8 cellular contexts compared by ENCODE assay signal in genomic region chr2:23312996-23313606, GRCh38.
DNase-seq lines count a peak whose midpoint lies in the region; ATAC-seq and TF ChIP-seq lines count a peak whose summit lies in the region.

No MANE protein-coding gene starts in this region.

- H3K4me3 Mint-ChIP-seq in type B pancreatic cell: no peak overlapping the region

- no peak overlapping the region for H3K4me2 ChIP-seq in OCI-LY3 (ENCODE audit: low read length)

- TF ChIP-seq POLR2A in erythroblast (IDR thresholded peaks at IDR 0.05; ENCODE audit: low read length): no peak

- H3K9me3 ChIP-seq in OCI-LY3 (ENCODE audit: insufficient read depth, low read length): no peaks in the 10 kb centered on the region

- H3K36me3 Mint-ChIP-seq in type B pancreatic cell: no peaks in the 10 kb centered on the region

- no peak overlapping the region for H3K27ac Mint-ChIP-seq in type B pancreatic cell

- H3K9ac ChIP-seq in OCI-LY3 (ENCODE audit: low read length): no peak overlapping the region

- H3K27ac ChIP-seq in OCI-LY3 (ENCODE audit: low read length): no peak overlapping the region

- no peaks in the 10 kb centered on the region for H3K9me3 Mint-ChIP-seq in type B pancreatic cell

- H2AFZ ChIP-seq in OCI-LY3 (ENCODE audit: low read depth, low read length): no peak overlapping the region

- peaks cover 10% of the 10 kb centered on the region; the same call in 1 of the 2 replicates for H3K27me3 ChIP-seq in OCI-LY3 (ENCODE audit: low read depth, low read length)

- TF ChIP-seq CTCF in HFF-Myc (IDR thresholded peaks at IDR 0.05; ENCODE audit: low read depth, low read length, missing control alignments) (peak; percentile 92), OCI-LY3 (IDR thresholded peaks at IDR 0.05; ENCODE audit: low read depth, low read length) (peak; percentile 64), type B pancreatic cell (conservative IDR thresholded peaks at IDR 0.05) (peak; percentile 85)

- no peaks in the 10 kb centered on the region for H3K4me1 Mint-ChIP-seq in type B pancreatic cell (ENCODE audit: unreplicated experiment)

- DNase-seq in activated CD4-positive, alpha-beta T cell treated with anti-CD3 and anti-CD28 coated beads for 48 hours: peak; percentile 56
- no peak for DNase-seq in activated CD4-positive, alpha-beta T cell treated with anti-CD3 and anti-CD28 coated beads for 1 hour
- DNase-seq in HFF-Myc (ENCODE audit: extremely low read depth, low read depth) (no peak), erythroblast (lab: John Stamatoyannopoulos, UW) (peak; percentile 22 to 50), type B pancreatic cell (ENCODE audit: extremely low spot score, unreplicated experiment) (no peak), NCI-H1105 treated with DMSO at 0.1 percent for 48 hours (lab: John Stamatoyannopoulos, UW) (no peak)

- no peak for ATAC-seq in GM21737 (IDR thresholded peaks at IDR 0.05; ENCODE audit: unreplicated experiment)

- no peaks in the 10 kb centered on the region for H3K79me2 ChIP-seq in OCI-LY3 (ENCODE audit: low read length)

- no peaks in the 10 kb centered on the region for H3K4me1 ChIP-seq in OCI-LY3 (ENCODE audit: low read length)

- H3K27me3 Mint-ChIP-seq in type B pancreatic cell: peaks cover 7% of the 10 kb centered on the region

- H3K4me3 ChIP-seq in HFF-Myc (replicated peaks; ENCODE audit: low read depth, low read length) (no peak overlapping the region), OCI-LY3 (ENCODE audit: low read length) (no peak overlapping the region)

- H3K36me3 ChIP-seq in OCI-LY3 (replicated peaks; ENCODE audit: low read depth, low read length): no peaks in the 10 kb centered on the region

- H4K20me1 ChIP-seq in OCI-LY3 (ENCODE audit: insufficient read depth, low read length): no peaks in the 10 kb centered on the region

Comparison
In these comparisons a context has a peak if more than half of its experiments do, and no peak if none do; other contexts are left out.
1. DNase-seq: peak in activated CD4-positive, alpha-beta T cell treated with anti-CD3 and anti-CD28 coated beads for 48 hours (single experiment) and erythroblast (2 of 2); none in activated CD4-positive, alpha-beta T cell treated with anti-CD3 and anti-CD28 coated beads for 1 hour (single experiment), HFF-Myc (single experiment), type B pancreatic cell (single experiment) and NCI-H1105 treated with DMSO at 0.1 percent for 48 hours (single experiment).
2. Peak in every context shown above with its lines, with median percentiles within 50 percentile points of each other: CTCF ChIP-seq.